8 cellular contexts compared by ENCODE assay signal in genomic region chr5:81749186-81749561, GRCh38. TPM values are rescaled to one million over a fixed set of nuclear protein-coding genes. Genes with fewer than 3 reads are reported as not detected.
DNase-seq lines count a peak whose midpoint lies in the region; ATAC-seq lines count a peak whose summit lies in the region.

No MANE protein-coding gene starts in this region.

- POLR2A ChIA-PET in naive thymus-derived CD8-positive, alpha-beta T cell (lab: Charles Lee) = interaction anchor here (2.6 to 4.3 kb wide), 2 partner anchors 102 to 222 kb away, joined by 24 to 190 read pairs; partner anchors contain the start of gene ATG10

- no peak for ATAC-seq in central memory CD8-positive, alpha-beta T cell (replicated peaks; ENCODE audit: extremely low read depth, poor library complexity, severe bottlenecking)
- ATAC-seq in naive thymus-derived CD8-positive, alpha-beta T cell = peak in 1 of 2 donors; percentile 0
- ATAC-seq in HG03565 (IDR thresholded peaks at IDR 0.05; ENCODE audit: unreplicated experiment) (no peak), esophagus mucosa (no peak)

- H3K27me3 ChIP-seq in HUES6 (ENCODE audit: control insufficient read depth, insufficient read depth, low read length) = peaks cover 13% of the 10 kb centered on the region

- H3K9ac ChIP-seq in HUES6 (ENCODE audit: low read length) = peak overlapping the region; percentile 23

- H3K27ac ChIP-seq in HUES6 (ENCODE audit: low read depth, low read length) = no peak overlapping the region

- peaks cover 26% of the 10 kb centered on the region for H3K4me1 ChIP-seq in HUES6 (ENCODE audit: control insufficient read depth, insufficient read depth, low read length)

- peaks cover 23% of the 10 kb centered on the region for H3K4me1 Mint-ChIP-seq in central memory CD8-positive, alpha-beta T cell
- peaks cover 15 to 51% (median 44%) of the 10 kb centered on the region in 4 donors for H3K4me1 Mint-ChIP-seq in naive thymus-derived CD8-positive, alpha-beta T cell

- DNase-seq in Ammon's horn (ENCODE audit: low spot score) = peak; percentile 8
- DNase-seq in central memory CD8-positive, alpha-beta T cell (ENCODE audit: low spot score in 2 of 2) = no peak
- peak in 6 of 10 donors; percentile 5 to 43 (median 18) for DNase-seq in naive thymus-derived CD8-positive, alpha-beta T cell
- DNase-seq in SKM-1 (lab: John Stamatoyannopoulos, UW; ENCODE audit: unreplicated experiment) = no peak
- DNase-seq in NCI-H510A (lab: John Stamatoyannopoulos, UW) = no peak

- H3K9me3 ChIP-seq in HUES6 (ENCODE audit: control insufficient read depth, insufficient read depth, low read depth, low read length) = no peaks in the 10 kb centered on the region

- peak overlapping the region; percentile 90 for H3K4me3 ChIP-seq in HUES6 (ENCODE audit: low read depth, low read length)

- H3K27ac Mint-ChIP-seq in central memory CD8-positive, alpha-beta T cell (ENCODE audit: low read depth) = peak overlapping the region; percentile 76
- peak overlapping the region; percentile 87 to 98 (median 92) for H3K27ac Mint-ChIP-seq in naive thymus-derived CD8-positive, alpha-beta T cell

- H3K4me3 Mint-ChIP-seq in central memory CD8-positive, alpha-beta T cell = peak overlapping the region; percentile 86
- H3K4me3 Mint-ChIP-seq in naive thymus-derived CD8-positive, alpha-beta T cell = peak overlapping the region; percentile 92 to 99 (median 96)

- peaks cover 12% of the 10 kb centered on the region for H3K36me3 Mint-ChIP-seq in central memory CD8-positive, alpha-beta T cell (ENCODE audit: insufficient read depth)
- no peaks in the 10 kb centered on the region for H3K36me3 Mint-ChIP-seq in naive thymus-derived CD8-positive, alpha-beta T cell

- H3K27me3 Mint-ChIP-seq in central memory CD8-positive, alpha-beta T cell = no peaks in the 10 kb centered on the region
- no peaks in the 10 kb centered on the region for H3K27me3 Mint-ChIP-seq in naive thymus-derived CD8-positive, alpha-beta T cell

- no peaks in the 10 kb centered on the region for H3K36me3 ChIP-seq in HUES6 (ENCODE audit: control insufficient read depth, insufficient read depth, low read length)

- no peaks in the 10 kb centered on the region for H3K9me3 Mint-ChIP-seq in central memory CD8-positive, alpha-beta T cell
- H3K9me3 Mint-ChIP-seq in naive thymus-derived CD8-positive, alpha-beta T cell = peaks cover 0 to 3% (median 0%) of the 10 kb centered on the region in 9 donors

RNA-seq across cellular contexts. Expression of gene SSBP2, which starts 1.7 kb away (rescaled TPM):
- total RNA-seq in naive thymus-derived CD8-positive, alpha-beta T cell = 10 to 100 TPM; 40.2 to 40.6 TPM
- 10 to 100 TPM; 36.4 to 43.8 (median 36.8) TPM for polyA plus RNA-seq in naive thymus-derived CD8-positive, alpha-beta T cell
- total RNA-seq in esophagus mucosa = 26.7 TPM

Comparison
In these comparisons a context has a peak if more than half of its experiments do, and no peak if none do; other contexts are left out.
1. DNase-seq: peak in Ammon's horn (single experiment) and naive thymus-derived CD8-positive, alpha-beta T cell (6 of 10); none in central memory CD8-positive, alpha-beta T cell (0 of 2), SKM-1 (single experiment) and NCI-H510A (single experiment).